In genomic region chr20:61217848-61218247, GRCh38 we compare ENCODE assay signal across 39 cellular contexts. TPM values are rescaled to one million over a fixed set of nuclear protein-coding genes. Genes with fewer than 3 reads are reported as not detected.
"Had no signal": no experiment of that assay in that cellular context is flagged by ENCODE, and none has a peak within 500 bp of the region (broad histone marks: within the 10 kb centered on the region; RNA-seq: fewer than 3 reads in every experiment).

No MANE protein-coding gene starts in this region.

- H3K27ac ChIP-seq: adrenal gland, cardiac muscle cell, VCaP had no signal

- H3K27me3 ChIP-seq: cardiac muscle cell had no signal

- H3K36me3 Mint-ChIP-seq: activated CD4-positive, alpha-beta memory T cell treated with anti-CD3 and anti-CD28 coated beads for 36 hours; activated naive CD4-positive, alpha-beta T cell treated with anti-CD3 and anti-CD28 coated beads, Interleukin-2, amount 50 U/mL, for 72 hours; activated naive CD8-positive, alpha-beta T cell treated with anti-CD3 and anti-CD28 coated beads for 36 hours; brain had no signal

- ATAC-seq: activated CD8-positive, alpha-beta T cell treated with anti-CD3 and anti-CD28 coated beads for 36 hours; activated naive CD4-positive, alpha-beta T cell treated with anti-CD3 and anti-CD28 coated beads, Interleukin-2, amount 50 U/mL, for 72 hours; activated T-cell treated with anti-CD3 and anti-CD28 coated beads, Interleukin-2, amount 50 U/mL, for 4 hours; activated T-cell treated with anti-CD3 and anti-CD28 coated beads, Interleukin-2, amount 50 U/mL, for 72 hours; activated T-helper 17 cell treated with anti-CD3 and anti-CD28 coated beads, Interleukin-2, amount 50 U/mL, for 72 hours had no signal

- DNase-seq: activated B cell treated with CpG ODN at 0.5 μM for 24 hours; activated CD4-positive, alpha-beta memory T cell treated with anti-CD3 and anti-CD28 coated beads for 36 hours; activated CD4-positive, alpha-beta T cell treated with anti-CD3 and anti-CD28 coated beads for 4 hours; activated CD4-positive, alpha-beta T cell treated with anti-CD3 and anti-CD28 coated beads, Interleukin-2, amount 10 ng/mL, durations not matched to agents 24 days and 14 days; activated CD4-positive, alpha-beta T cell treated with anti-CD3 and anti-CD28 coated beads, Interleukin-2, amount 50 U/mL, for 1 hour; activated CD4-positive, alpha-beta T cell treated with anti-CD3 and anti-CD28 coated beads, Interleukin-2, amount 50 U/mL, for 4 hours; activated CD4-positive, CD25-positive, alpha-beta regulatory T cell treated with anti-CD3 and anti-CD28 coated beads, Interleukin-2, amount 50 U/mL, for 72 hours; activated CD8-positive, alpha-beta memory T cell treated with anti-CD3 and anti-CD28 coated beads, Interleukin-2, amount 50 U/mL, for 4 hours; activated CD8-positive, alpha-beta T cell treated with anti-CD3 and anti-CD28 coated beads for 36 hours; activated effector memory CD4-positive, alpha-beta T cell treated with anti-CD3 and anti-CD28 coated beads, Interleukin-2, amount 50 U/mL, for 16 hours; activated gamma-delta T cell treated with Interleukin-2 at 50 U/mL for 16 hours; activated naive CD4-positive, alpha-beta T cell; activated naive CD4-positive, alpha-beta T cell treated with anti-CD3 and anti-CD28 coated beads for 36 hours; activated naive CD4-positive, alpha-beta T cell treated with anti-CD3 and anti-CD28 coated beads, Interleukin-2, amount 50 U/mL, for 16 hours; activated naive CD8-positive, alpha-beta T cell treated with anti-CD3 and anti-CD28 coated beads for 36 hours; activated T-cell treated with anti-CD3 and anti-CD28 coated beads for 4 hours; activated T-cell treated with anti-CD3 and anti-CD28 coated beads, Interleukin-2, amount 50 U/mL, for 1 hour; activated T-cell treated with anti-CD3 and anti-CD28 coated beads, Interleukin-2, amount 50 U/mL, for 4 hours; activated T-cell treated with anti-CD3 and anti-CD28 coated beads, Interleukin-2, amount 50 U/mL, for 72 hours; adrenal gland; amniotic stem cell; aorta; caudate nucleus; cerebellar nuclear complex; T-helper 1 cell; T-helper 2 cell; T-helper 9 cell had no signal

- H3K4me1 Mint-ChIP-seq: activated B cell treated with CpG ODN at 0.5 μM for 24 hours; activated CD4-positive, alpha-beta T cell treated with anti-CD3 and anti-CD28 coated beads, Interleukin-2, amount 10 ng/mL, durations not matched to agents 24 days and 14 days; activated naive CD8-positive, alpha-beta T cell treated with anti-CD3 and anti-CD28 coated beads for 36 hours; activated T-helper 17 cell treated with anti-CD3 and anti-CD28 coated beads, Interleukin-2, amount 50 U/mL, for 72 hours; central memory CD8-positive, alpha-beta T cell had no signal

- H3K9me3 ChIP-seq: adrenal gland had no signal

- H3K36me3 ChIP-seq: adrenal gland, cardiac muscle cell had no signal

- H3K4me1 ChIP-seq: adrenal gland had no signal

- H3K9me3 Mint-ChIP-seq: activated B cell treated with CpG ODN at 0.5 μM for 24 hours had no signal

- H3K4me3 ChIP-seq: adrenal gland, cardiac muscle cell had no signal

- H3K27me3 Mint-ChIP-seq: activated B cell treated with CpG ODN at 0.5 μM for 24 hours; activated CD4-positive, alpha-beta T cell treated with anti-CD3 and anti-CD28 coated beads, Interleukin-2, amount 10 ng/mL, durations not matched to agents 24 days and 14 days; activated naive CD8-positive, alpha-beta T cell treated with anti-CD3 and anti-CD28 coated beads for 36 hours had no signal

- FAIRE-seq: bronchial epithelial cell, TTC549 had no signal

- H3K27ac Mint-ChIP-seq: activated B cell treated with CpG ODN at 0.5 μM for 24 hours; activated CD4-positive, alpha-beta memory T cell treated with anti-CD3 and anti-CD28 coated beads for 36 hours; activated CD4-positive, alpha-beta T cell treated with anti-CD3 and anti-CD28 coated beads, Interleukin-2, amount 10 ng/mL, durations not matched to agents 24 days and 14 days; activated CD8-positive, alpha-beta T cell treated with anti-CD3 and anti-CD28 coated beads for 36 hours; activated naive CD4-positive, alpha-beta T cell treated with anti-CD3 and anti-CD28 coated beads for 36 hours; activated naive CD4-positive, alpha-beta T cell treated with anti-CD3 and anti-CD28 coated beads, Interleukin-2, amount 50 U/mL, for 72 hours; activated naive CD8-positive, alpha-beta T cell treated with anti-CD3 and anti-CD28 coated beads for 36 hours; activated T-cell treated with anti-CD3 and anti-CD28 coated beads, Interleukin-2, amount 50 U/mL, for 72 hours; activated T-helper 1 cell treated with anti-CD3 and anti-CD28 coated beads, Interleukin-12 subunit alpha, Interleukin-12 subunit beta, Interleukin-2, Interleukin-4 antibody, amounts not matched to agents 30 ng/mL and 10 ng/mL and 1 ng/mL, durations not matched to agents 14 hours and 24 hours and 36 hours; activated T-helper 17 cell treated with anti-CD3 and anti-CD28 coated beads, Interleukin-2, amount 50 U/mL, for 72 hours; T-helper 1 cell treated with Interleukin-12 subunit alpha and Interleukin-12 subunit beta and Interleukin-4 antibody, amounts not matched to agents 30 μg/mL and 1 μg/mL, for 36 hours; T-helper 2 cell treated with Interferon-gamma antibody and Interleukin-4, amounts not matched to agents 5 μg/mL and 100 μg/mL, for 36 hours had no signal

- H3K4me3 Mint-ChIP-seq: activated B cell treated with CpG ODN at 0.5 μM for 24 hours; activated CD4-positive, alpha-beta memory T cell treated with anti-CD3 and anti-CD28 coated beads for 36 hours; activated CD4-positive, alpha-beta T cell treated with anti-CD3 and anti-CD28 coated beads, Interleukin-2, amount 10 ng/mL, durations not matched to agents 24 days and 14 days; activated CD8-positive, alpha-beta T cell treated with anti-CD3 and anti-CD28 coated beads for 36 hours; activated naive CD4-positive, alpha-beta T cell treated with anti-CD3 and anti-CD28 coated beads for 36 hours; activated naive CD8-positive, alpha-beta T cell treated with anti-CD3 and anti-CD28 coated beads for 36 hours; activated T-cell treated with anti-CD3 and anti-CD28 coated beads, Interleukin-2, amount 50 U/mL, for 4 hours; activated T-cell treated with anti-CD3 and anti-CD28 coated beads, Interleukin-2, amount 50 U/mL, for 72 hours; activated T-helper 1 cell treated with anti-CD3 and anti-CD28 coated beads, Interleukin-12 subunit alpha, Interleukin-12 subunit beta, Interleukin-2, Interleukin-4 antibody, amounts not matched to agents 30 ng/mL and 10 ng/mL and 1 ng/mL, durations not matched to agents 14 hours and 24 hours and 36 hours; activated T-helper 17 cell treated with anti-CD3 and anti-CD28 coated beads, Interleukin-2, amount 50 U/mL, for 72 hours; central memory CD8-positive, alpha-beta T cell; T-helper 1 cell treated with Interleukin-12 subunit alpha and Interleukin-12 subunit beta and Interleukin-4 antibody, amounts not matched to agents 30 μg/mL and 1 μg/mL, for 36 hours; T-helper 2 cell treated with Interferon-gamma antibody and Interleukin-4, amounts not matched to agents 5 μg/mL and 100 μg/mL, for 36 hours had no signal

RNA-seq across cellular contexts. Expression of gene CDH4, which starts 34.2 kb away (rescaled TPM):
- total RNA-seq: activated B cell treated with CpG ODN at 0.5 μM for 24 hours; activated CD4-positive, alpha-beta T cell treated with anti-CD3 and anti-CD28 coated beads, Interleukin-2, amount 10 ng/mL, durations not matched to agents 24 days and 14 days; activated CD8-positive, alpha-beta memory T cell treated with anti-CD3 and anti-CD28 coated beads for 36 hours; activated T-helper 1 cell treated with anti-CD3 and anti-CD28 coated beads, Interleukin-12 subunit alpha, Interleukin-12 subunit beta, Interleukin-2, Interleukin-4 antibody, amounts not matched to agents 30 ng/mL and 10 ng/mL and 1 ng/mL, durations not matched to agents 14 hours and 24 hours and 36 hours had no signal
- polyA plus RNA-seq: aorta had no signal
